ENCODE assay signal across 8 cellular contexts in the genomic region with DNA sequence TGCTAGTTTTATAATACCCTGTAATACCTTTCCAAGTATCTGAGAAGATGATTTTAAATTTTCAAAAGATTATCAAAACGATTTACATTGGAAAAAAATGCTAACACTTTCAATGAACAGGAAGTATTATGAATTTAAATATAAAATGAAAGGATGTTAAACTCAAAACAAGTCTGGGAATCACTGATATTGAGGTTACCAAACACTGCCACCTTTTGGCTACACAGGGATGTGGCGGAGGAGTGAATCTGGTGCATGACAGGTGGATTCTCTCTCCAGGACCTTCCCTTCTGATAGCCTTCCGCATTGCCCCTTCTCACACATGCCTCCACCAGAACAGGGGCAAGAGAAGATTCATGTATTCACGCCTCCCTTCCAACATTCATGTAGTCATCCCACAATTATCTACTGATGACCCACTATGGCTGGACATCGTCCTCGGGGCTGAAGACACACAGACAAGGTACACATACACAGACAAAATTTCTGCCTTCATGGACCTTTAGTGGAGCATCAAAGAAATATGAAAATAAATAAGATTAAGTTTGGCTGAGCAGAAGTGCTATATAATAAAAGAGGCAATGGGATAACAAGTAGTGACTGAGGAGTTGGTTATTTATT. TPM values are rescaled to one million over a fixed set of nuclear protein-coding genes. Genes with fewer than 3 reads are reported as not detected.
DNase-seq lines count a peak whose midpoint lies in the region; ATAC-seq and TF ChIP-seq lines count a peak whose summit lies in the region.

No MANE protein-coding gene starts in this region.

- H3K27me3 ChIP-seq in dorsolateral prefrontal cortex, result no peaks in the 10 kb centered on the region
- H3K27me3 ChIP-seq in MG63, result no peaks in the 10 kb centered on the region

- peak overlapping the region; percentile 9 to 85 (median 22) for H3K27ac Mint-ChIP-seq in naive B cell
- no peak overlapping the region for H3K27ac Mint-ChIP-seq in activated T-helper 2 cell treated with anti-CD3 and anti-CD28 coated beads, Interferon-gamma antibody, Interleukin-2, Interleukin-4, amounts not matched to agents 10 μg/mL and 5 μg/mL and 100 μg/mL, durations not matched to agents 14 hours and 24 hours and 36 hours

- H3K36me3 Mint-ChIP-seq in naive B cell, result peaks cover 24 to 45% of the 10 kb centered on the region in 2 donors
- peaks cover 10% of the 10 kb centered on the region for H3K36me3 Mint-ChIP-seq in activated T-helper 2 cell treated with anti-CD3 and anti-CD28 coated beads, Interferon-gamma antibody, Interleukin-2, Interleukin-4, amounts not matched to agents 10 μg/mL and 5 μg/mL and 100 μg/mL, durations not matched to agents 14 hours and 24 hours and 36 hours (ENCODE audit: low read depth)

- DNase-seq in COLO668 (lab: John Stamatoyannopoulos, UW; ENCODE audit: unreplicated experiment), result peak; percentile 8
- peak in 1 of 10 donors; percentile 33 for DNase-seq in dorsolateral prefrontal cortex
- no peak for DNase-seq in naive B cell
- DNase-seq in MG63, result no peak
- DNase-seq in activated effector memory CD4-positive, alpha-beta T cell treated with anti-CD3 and anti-CD28 coated beads, Interleukin-2, amount 50 U/mL, for 16 hours, result no peak
- no peak for DNase-seq in activated T-helper 2 cell treated with anti-CD3 and anti-CD28 coated beads, Interferon-gamma antibody, Interleukin-2, Interleukin-4, amounts not matched to agents 10 μg/mL and 5 μg/mL and 100 μg/mL, durations not matched to agents 14 hours and 24 hours and 36 hours (ENCODE audit: low spot score)

- no peaks in the 10 kb centered on the region for H3K27me3 Mint-ChIP-seq in naive B cell
- H3K27me3 Mint-ChIP-seq in activated T-helper 2 cell treated with anti-CD3 and anti-CD28 coated beads, Interferon-gamma antibody, Interleukin-2, Interleukin-4, amounts not matched to agents 10 μg/mL and 5 μg/mL and 100 μg/mL, durations not matched to agents 14 hours and 24 hours and 36 hours (ENCODE audit: low read depth), result no peaks in the 10 kb centered on the region

- H3K9me3 Mint-ChIP-seq in naive B cell, result no peaks in the 10 kb centered on the region
- H3K9me3 Mint-ChIP-seq in activated T-helper 2 cell treated with anti-CD3 and anti-CD28 coated beads, Interferon-gamma antibody, Interleukin-2, Interleukin-4, amounts not matched to agents 10 μg/mL and 5 μg/mL and 100 μg/mL, durations not matched to agents 14 hours and 24 hours and 36 hours, result no peaks in the 10 kb centered on the region

- no peaks in the 10 kb centered on the region for H3K4me1 ChIP-seq in HEK293 (ENCODE audit: control insufficient read depth, insufficient read depth, low read length)

- no peak overlapping the region for H3K4me3 Mint-ChIP-seq in naive B cell
- H3K4me3 Mint-ChIP-seq in activated T-helper 2 cell treated with anti-CD3 and anti-CD28 coated beads, Interferon-gamma antibody, Interleukin-2, Interleukin-4, amounts not matched to agents 10 μg/mL and 5 μg/mL and 100 μg/mL, durations not matched to agents 14 hours and 24 hours and 36 hours (ENCODE audit: low read depth), result no peak overlapping the region

- intact Hi-C loops in dorsolateral prefrontal cortex (cut with DNase I), result no loop called here
- intact Hi-C loops in activated T-helper 2 cell treated with anti-CD3 and anti-CD28 coated beads, Interferon-gamma antibody, Interleukin-2, Interleukin-4, amounts not matched to agents 10 μg/mL and 5 μg/mL and 100 μg/mL, durations not matched to agents 14 hours and 24 hours and 36 hours (cut with micrococcal nuclease), result no loop called here

- no peaks in the 10 kb centered on the region for H3K9me3 ChIP-seq in HEK293 (ENCODE audit: control insufficient read depth, insufficient read depth, low read depth, low read length)
- H3K9me3 ChIP-seq in MG63, result no peaks in the 10 kb centered on the region

- H3K36me3 ChIP-seq in HEK293 (ENCODE audit: control insufficient read depth in 2 of 2, insufficient read depth in 1 of 2, low read length in 2 of 2) (no peaks in the 10 kb centered on the region), MG63 (no peaks in the 10 kb centered on the region; the same call in 1 of the 2 replicates)

- POLR2A ChIA-PET in HEK293 (lab: Yijun Ruan, JAX), result no interaction called here

- H3K4me3 ChIP-seq in HEK293 (ENCODE audit: low read depth, low read length), result no peak overlapping the region
- no peak overlapping the region for H3K4me3 ChIP-seq in dorsolateral prefrontal cortex
- no peak overlapping the region for H3K4me3 ChIP-seq in MG63

- CTCF ChIA-PET in HEK293 (lab: Yijun Ruan, JAX), result interaction anchor here (0.6 to 1.4 kb wide), 6 partner anchors 14 to 414 kb away, joined by 3 to 14 read pairs (median 4); a partner anchor contains a TSS

- H3K27ac ChIP-seq in HEK293 (ENCODE audit: extremely low read depth, low read depth, low read length), result no peak overlapping the region
- peak overlapping the region in 1 of 59 donors; percentile 10 for H3K27ac ChIP-seq in dorsolateral prefrontal cortex

- TF ChIP-seq CTCF in HEK293 (tag by site-specific recombination; IDR thresholded peaks at IDR 0.05) (no peak), dorsolateral prefrontal cortex (IDR thresholded peaks at IDR 0.05 in 54 of 56, conservative IDR thresholded peaks at IDR 0.05 in 2 of 56; ENCODE audit: low read depth in 1 of 56, partially characterized antibody in 56 of 56) (peak in 53 of 56 donors; percentile 27 to 71 (median 54))

- ATAC-seq in SK-N-SH treated with all-trans-retinoic acid at 6 μM for 48 hours (peak; percentile 80), naive B cell (ENCODE audit: low read depth in 2 of 2) (peak in 1 of 2 donors; percentile 44)

- H3K4me1 Mint-ChIP-seq in naive B cell, result peaks cover 17 to 34% (median 25%) of the 10 kb centered on the region in 3 donors
- peaks cover 9% of the 10 kb centered on the region for H3K4me1 Mint-ChIP-seq in activated T-helper 2 cell treated with anti-CD3 and anti-CD28 coated beads, Interferon-gamma antibody, Interleukin-2, Interleukin-4, amounts not matched to agents 10 μg/mL and 5 μg/mL and 100 μg/mL, durations not matched to agents 14 hours and 24 hours and 36 hours (ENCODE audit: low read depth)

TF ChIP-seq in HEK293, 187 proteins besides CTCF, POLR2A, EP300 and RAD21:
- TF ChIP-seq ZNF792 (tag by site-specific recombination; IDR thresholded peaks at IDR 0.05), result no peak
- TF ChIP-seq REPIN1 (tag by site-specific recombination; IDR thresholded peaks at IDR 0.05; ENCODE audit: low read depth), result no peak
- TF ChIP-seq ZNF654 (tag by site-specific recombination; IDR thresholded peaks at IDR 0.05; ENCODE audit: low read depth), result peak; percentile 43
- no peak for TF ChIP-seq ZNF544 (tag by site-specific recombination; IDR thresholded peaks at IDR 0.05)

TF ChIP-seq in SK-N-SH treated with all-trans-retinoic acid at 6 μM for 48 hours, 23 proteins besides CTCF, POLR2A, EP300 and RAD21 (continues in another document):
- TF ChIP-seq ZNF8 (CRISPR knock-in tag; IDR thresholded peaks at IDR 0.05) (no peak), ZNF565 (CRISPR knock-in tag; conservative IDR thresholded peaks at IDR 0.05; ENCODE audit: low read depth) (no peak), BACH2 (CRISPR knock-in tag; IDR thresholded peaks at IDR 0.05; ENCODE audit: borderline replicate concordance) (no peak), GLIS3 (CRISPR knock-in tag; IDR thresholded peaks at IDR 0.05) (no peak), ARNTL (CRISPR knock-in tag; IDR thresholded peaks at IDR 0.05; ENCODE audit: borderline replicate concordance, low read depth) (no peak), ZFP30 (CRISPR knock-in tag; IDR thresholded peaks at IDR 0.05) (no peak)
- TF ChIP-seq, protein P1, sequence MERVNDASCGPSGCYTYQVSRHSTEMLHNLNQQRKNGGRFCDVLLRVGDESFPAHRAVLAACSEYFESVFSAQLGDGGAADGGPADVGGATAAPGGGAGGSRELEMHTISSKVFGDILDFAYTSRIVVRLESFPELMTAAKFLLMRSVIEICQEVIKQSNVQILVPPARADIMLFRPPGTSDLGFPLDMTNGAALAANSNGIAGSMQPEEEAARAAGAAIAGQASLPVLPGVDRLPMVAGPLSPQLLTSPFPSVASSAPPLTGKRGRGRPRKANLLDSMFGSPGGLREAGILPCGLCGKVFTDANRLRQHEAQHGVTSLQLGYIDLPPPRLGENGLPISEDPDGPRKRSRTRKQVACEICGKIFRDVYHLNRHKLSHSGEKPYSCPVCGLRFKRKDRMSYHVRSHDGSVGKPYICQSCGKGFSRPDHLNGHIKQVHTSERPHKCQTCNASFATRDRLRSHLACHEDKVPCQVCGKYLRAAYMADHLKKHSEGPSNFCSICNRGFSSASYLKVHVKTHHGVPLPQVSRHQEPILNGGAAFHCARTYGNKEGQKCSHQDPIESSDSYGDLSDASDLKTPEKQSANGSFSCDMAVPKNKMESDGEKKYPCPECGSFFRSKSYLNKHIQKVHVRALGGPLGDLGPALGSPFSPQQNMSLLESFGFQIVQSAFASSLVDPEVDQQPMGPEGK (CRISPR knock-in tag; IDR thresholded peaks at IDR 0.05; ENCODE audit: borderline replicate concordance), result no peak

RNA-seq across cellular contexts. Expression of a gene that starts 34.7 kb away (rescaled TPM):
- total RNA-seq in dorsolateral prefrontal cortex, result 10 to 100 TPM; 17.7 to 47.0 (median 30.9) TPM
- 10 to 100 TPM; 19.1 to 35.5 (median 21.3) TPM for polyA plus RNA-seq in naive B cell (ENCODE audit: low read depth in 6 of 6)
- total RNA-seq in MG63 (2014; rRNA removed; shearing (Covaris generic); ENCODE audit: low replicate concordance), result 2.2 and 5.1 TPM in 2 replicates
- total RNA-seq in activated T-helper 2 cell treated with anti-CD3 and anti-CD28 coated beads, Interferon-gamma antibody, Interleukin-2, Interleukin-4, amounts not matched to agents 10 μg/mL and 5 μg/mL and 100 μg/mL, durations not matched to agents 14 hours and 24 hours and 36 hours, result 86.8 and 87.1 TPM in 2 replicates

RNA-seq across cellular contexts. Expression of a gene that starts 55.1 kb away (rescaled TPM):
- total RNA-seq in dorsolateral prefrontal cortex, result 100 to 1,000 TPM in 2 of 120 experiments, 10 to 100 TPM in 118; 31.5 to 113 (median 51.1) TPM
- polyA plus RNA-seq in naive B cell (ENCODE audit: low read depth in 6 of 6), result 10 to 100 TPM; 24.3 to 39.2 (median 30.7) TPM
- total RNA-seq in MG63 (2014; rRNA removed; shearing (Covaris generic); ENCODE audit: low replicate concordance), result 0.91 and 15.1 TPM in 2 replicates
- total RNA-seq in activated T-helper 2 cell treated with anti-CD3 and anti-CD28 coated beads, Interferon-gamma antibody, Interleukin-2, Interleukin-4, amounts not matched to agents 10 μg/mL and 5 μg/mL and 100 μg/mL, durations not matched to agents 14 hours and 24 hours and 36 hours, result 10.7 and 16.0 TPM in 2 replicates
